In the genomic region with DNA sequence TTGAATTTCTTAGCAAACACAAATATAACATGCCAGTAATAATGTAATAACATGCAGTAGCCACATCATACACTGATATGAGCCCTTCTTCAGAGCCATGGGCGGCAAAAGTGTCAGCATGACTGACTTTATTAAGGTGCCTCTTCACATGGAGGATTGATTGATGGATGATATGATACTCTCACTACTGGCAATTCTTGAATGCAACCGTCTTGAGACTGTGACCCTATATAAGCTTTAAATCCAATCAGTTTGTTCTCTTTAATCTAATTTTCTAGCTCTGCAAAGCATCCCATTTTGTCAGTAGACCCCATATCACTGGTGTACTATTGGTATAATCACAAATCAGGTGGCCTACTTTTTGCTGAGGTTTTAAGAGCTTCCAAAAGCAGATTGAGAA, we compare ENCODE assay signal across 27 cellular contexts.
A peak's percentile ranks its signal among the peaks of the same experiment; 100 is the strongest.
DNase-seq lines count a peak whose midpoint lies in the region; ATAC-seq lines count a peak whose summit lies in the region.
"Had no signal": no experiment of that assay in that cellular context is flagged by ENCODE, and none has a peak within 500 bp of the region (broad histone marks: within the 10 kb centered on the region; RNA-seq: fewer than 3 reads in every experiment).

No MANE protein-coding gene starts in this region.

- intact Hi-C loops in sciatic nerve (cut with DNase I) = no loop called here

- no peak for ATAC-seq in sciatic nerve
- ATAC-seq: A549; CD8-positive, alpha-beta T cell had no signal

- peak; percentile 88 for DNase-seq in NCI-H82 (lab: John Stamatoyannopoulos, UW)
- DNase-seq in NCI-H82 treated with DMSO at 0.1 percent for 48 hours (lab: John Stamatoyannopoulos, UW; ENCODE audit: unreplicated experiment) = peak; percentile 82
- peak; percentile 96 for DNase-seq in SK-N-DZ (ENCODE audit: low spot score)
- no peak for DNase-seq in sciatic nerve (ENCODE audit: low spot score)
- no peak for DNase-seq in NCI-H146 (lab: John Stamatoyannopoulos, UW)
- DNase-seq in effector CD4-positive, alpha-beta T cell = no peak
- DNase-seq: 8988T; ACHN; AML-193; BE2C; C1 segment of cervical spinal cord; Caco-2; Calu3; CD4-positive, alpha-beta memory T cell; CD4-positive, alpha-beta T cell; CD4-positive, CD25-positive, alpha-beta regulatory T cell; CD8-positive, alpha-beta memory T cell; CD8-positive, alpha-beta T cell; COR-L47; DMS 273 treated with DMSO at 0.1 percent for 48 hours; DMS153; DMS53; DMS79; DMS79 treated with DMSO at 0.1 percent for 48 hours; DND-41; EL had no signal

Comparison
In these comparisons a context has a peak if more than half of its experiments do, and no peak if none do; other contexts are left out.
1. DNase-seq: peak in NCI-H82 (single experiment), NCI-H82 treated with DMSO at 0.1 percent for 48 hours (single experiment) and SK-N-DZ (single experiment); none in sciatic nerve (single experiment), NCI-H146 (single experiment) and effector CD4-positive, alpha-beta T cell (single experiment).